ENCODE assay signal across 17 cellular contexts in genomic region chr13:73040479-73040878, GRCh38. TPM values are rescaled to one million over a fixed set of nuclear protein-coding genes. Genes with fewer than 3 reads are reported as not detected.
DNase-seq lines count a peak whose midpoint lies in the region; ATAC-seq and TF ChIP-seq lines count a peak whose summit lies in the region.
"Had no signal": no experiment of that assay in that cellular context is flagged by ENCODE, and none has a peak within 500 bp of the region (broad histone marks: within the 10 kb centered on the region; RNA-seq: fewer than 3 reads in every experiment).

No MANE protein-coding gene starts in this region.

- peak overlapping the region; percentile 55 for H3K4me3 Mint-ChIP-seq in Caco-2 (ENCODE audit: unreplicated experiment)
- H3K4me3 Mint-ChIP-seq: CD8-positive, alpha-beta memory T cell; T-cell had no signal

- H3K36me3 Mint-ChIP-seq in Caco-2 (ENCODE audit: insufficient read depth, unreplicated experiment): peaks cover 13% of the 10 kb centered on the region
- H3K36me3 Mint-ChIP-seq: T-cell had no signal

- H3K27me3 ChIP-seq in Caco-2 (replicated peaks; ENCODE audit: control insufficient read depth, insufficient read depth, low read length): no peaks in the 10 kb centered on the region
- H3K27me3 ChIP-seq in Loucy (ENCODE audit: insufficient read depth, low read length, poor library complexity, severe bottlenecking): no peaks in the 10 kb centered on the region
- no peaks in the 10 kb centered on the region for H3K27me3 ChIP-seq in BE2C

- ATAC-seq in mucosa of descending colon: peak; percentile 84
- ATAC-seq in left cardiac atrium: no peak
- ATAC-seq in HG02763 (IDR thresholded peaks at IDR 0.05; ENCODE audit: unreplicated experiment): no peak
- ATAC-seq: T-cell had no signal

- H3K79me2 ChIP-seq in Loucy (ENCODE audit: insufficient read depth, low read length): no peaks in the 10 kb centered on the region

- TF ChIP-seq CTCF in Caco-2 (IDR thresholded peaks at IDR 0.05; ENCODE audit: insufficient read depth in 1 of 2, low read depth in 1 of 2, low read length in 1 of 2, severe bottlenecking in 1 of 2, unreplicated experiment in 1 of 2): no peak
- 0 out of 2 replicates have a peak, but pooled peaks have one; percentile 10 for TF ChIP-seq CTCF in Loucy (conservative IDR thresholded peaks at IDR 0.05; ENCODE audit: low read length)
- TF ChIP-seq CTCF in mucosa of descending colon (IDR thresholded peaks at IDR 0.05): no peak
- TF ChIP-seq CTCF in BE2C (IDR thresholded peaks at IDR 0.05; ENCODE audit: low read depth, low read length): no peak

- POLR2A ChIA-PET in Caco-2 (lab: Charles Lee): interaction anchor here (1.3 to 1.4 kb wide), 2 partner anchors 18 to 20 kb away, joined by 6 to 14 read pairs; partner anchors contain the start of gene KLF5

- H3K27ac Mint-ChIP-seq in Caco-2 (ENCODE audit: unreplicated experiment): peak overlapping the region; percentile 80
- H3K27ac Mint-ChIP-seq: T-cell had no signal

- no peaks in the 10 kb centered on the region for H3K36me3 ChIP-seq in Caco-2 (ENCODE audit: control insufficient read depth, insufficient read depth, low read length)
- no peaks in the 10 kb centered on the region for H3K36me3 ChIP-seq in Loucy (ENCODE audit: insufficient read depth, low read length)
- H3K36me3 ChIP-seq in mucosa of descending colon (ENCODE audit: low read depth): peaks cover 7% of the 10 kb centered on the region
- H3K36me3 ChIP-seq in BE2C: no peaks in the 10 kb centered on the region

- H3K9me3 ChIP-seq in Caco-2 (no peaks in the 10 kb centered on the region), Loucy (ENCODE audit: insufficient read depth, low read depth, low read length) (no peaks in the 10 kb centered on the region), mucosa of descending colon (no peaks in the 10 kb centered on the region), BE2C (no peaks in the 10 kb centered on the region)
- H3K9me3 ChIP-seq: SK-N-SH had no signal

- intact Hi-C loops in Caco-2 (cut with micrococcal nuclease; ENCODE audit: unreplicated experiment) (loop anchor here (2.0 kb wide), 1 partner anchor 34 kb away; no protein-coding TSS in a partner anchor), mucosa of descending colon (cut with DNase I, micrococcal nuclease) (no loop called here), left cardiac atrium (cut with DNase I) (no loop called here)

- no peak overlapping the region for H3K9ac ChIP-seq in Loucy (ENCODE audit: low read depth, low read length, poor library complexity, severe bottlenecking)
- H3K9ac ChIP-seq: SK-N-SH had no signal

- H3K9me3 Mint-ChIP-seq in Caco-2 (ENCODE audit: unreplicated experiment): no peaks in the 10 kb centered on the region
- H3K9me3 Mint-ChIP-seq: CD8-positive, alpha-beta memory T cell; T-cell had no signal

- H3K4me3 ChIP-seq in Caco-2 (ENCODE audit: low read depth, low read length): no peak overlapping the region
- H3K4me3 ChIP-seq in Loucy (ENCODE audit: low read length, poor library complexity, severe bottlenecking): no peak overlapping the region
- peak overlapping the region; percentile 4 for H3K4me3 ChIP-seq in mucosa of descending colon
- H3K4me3 ChIP-seq in BE2C (ENCODE audit: low read depth, low read length): no peak overlapping the region

- no peaks in the 10 kb centered on the region for H3K9me2 ChIP-seq in Loucy (replicated peaks; ENCODE audit: low read depth, low read length)
- H3K9me2 ChIP-seq: SK-N-SH had no signal

- H2AFZ ChIP-seq in Loucy (ENCODE audit: low read length): no peak overlapping the region

- H3K27me3 Mint-ChIP-seq in Caco-2 (ENCODE audit: insufficient read depth, unreplicated experiment): no peaks in the 10 kb centered on the region

- H3K4me1 ChIP-seq in Caco-2 (peaks cover 59% of the 10 kb centered on the region), Loucy (ENCODE audit: insufficient read depth, low read length, poor library complexity, severe bottlenecking) (peaks cover 7% of the 10 kb centered on the region), mucosa of descending colon (ENCODE audit: low read depth) (no peaks in the 10 kb centered on the region), BE2C (no peaks in the 10 kb centered on the region)

- DNase-seq in Caco-2: no peak
- DNase-seq in amniotic epithelial cell (ENCODE audit: low read depth): peak; percentile 21
- DNase-seq in mucosa of descending colon: no peak
- DNase-seq in left cardiac atrium: no peak
- no peak for DNase-seq in epidermal melanocyte (ENCODE audit: insufficient read length, low spot score)
- no peak for DNase-seq in BE2C
- DNase-seq: C1 segment of cervical spinal cord; CD8-positive, alpha-beta memory T cell; NCI-H1436 treated with DMSO at 0.1 percent for 48 hours; NCI-H2029 treated with DMSO at 0.1 percent for 48 hours; NCI-H2171 treated with DMSO at 0.1 percent for 48 hours; NCI-H446; SHP77; SK-N-SH; T-cell had no signal

- peaks cover 33% of the 10 kb centered on the region for H3K4me1 Mint-ChIP-seq in Caco-2 (ENCODE audit: low read depth, unreplicated experiment)
- H3K4me1 Mint-ChIP-seq: CD8-positive, alpha-beta memory T cell; T-cell had no signal

- H3F3A ChIP-seq in Loucy (ENCODE audit: low read depth): no peaks in the 10 kb centered on the region

- no peaks in the 10 kb centered on the region for H4K20me1 ChIP-seq in Loucy (ENCODE audit: insufficient read depth, low read length, poor library complexity, severe bottlenecking)

- peak overlapping the region; percentile 49 for H3K4me2 ChIP-seq in Loucy (ENCODE audit: low read depth, low read length, poor library complexity, severe bottlenecking)
- H3K4me2 ChIP-seq: SK-N-SH had no signal

- BruUV-seq in Caco-2 (replicated peaks; lab: Mats Ljungman, UMichigan): no TSS peak

- CTCF ChIA-PET in Caco-2 (lab: Charles Lee): interaction anchor here (1.0 to 1.6 kb wide), 2 partner anchors 18 to 201 kb away, joined by 5 to 6 read pairs; partner anchors contain the start of gene KLF5

RNA-seq across cellular contexts. Expression of gene KLF5, which starts 18.3 kb away (rescaled TPM):
- total RNA-seq in Caco-2 (2022): 80.1 and 103 TPM in 2 replicates
- total RNA-seq in mucosa of descending colon: 100 to 1,000 TPM; 131 to 401 (median 330) TPM
- total RNA-seq in left cardiac atrium: under 1 TPM; 0.73 to 0.82 TPM
- polyA plus RNA-seq in BE2C (2012; ENCODE audit: insufficient read depth, insufficient read length, low read depth): 0.40 TPM

Comparison
In these comparisons a context has a peak if more than half of its experiments do, and no peak if none do; other contexts are left out.
1. RNA of gene KLF5, which starts 18.3 kb away (total RNA-seq): 131 to 401 TPM in mucosa of descending colon and 80.1 to 103 TPM in Caco-2; 0.73 to 0.82 TPM in left cardiac atrium; every median in the first group is over 10 times any median in the second.